8 cellular contexts compared by ENCODE assay signal in the genomic region with DNA sequence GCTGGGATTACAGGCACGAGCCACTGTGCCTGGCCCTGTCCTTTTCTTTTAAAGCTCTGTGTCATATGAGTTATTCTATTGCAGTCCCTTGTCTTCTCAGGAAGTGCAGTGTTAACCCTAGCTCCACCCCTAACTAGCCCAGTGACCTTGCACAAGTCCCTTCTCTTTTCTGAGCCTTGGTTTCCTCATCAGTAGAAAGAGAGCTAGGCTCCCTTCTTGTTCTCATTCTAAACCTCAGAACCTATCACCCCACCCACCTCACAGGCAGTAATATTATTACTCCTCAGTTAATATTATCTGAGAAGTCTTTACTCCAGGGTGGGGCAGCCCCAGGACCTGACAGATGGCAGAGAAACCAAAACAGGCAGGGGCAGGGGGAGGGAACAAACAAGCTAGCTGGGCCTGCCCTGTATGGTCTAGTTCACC. TPM values are rescaled to one million over a fixed set of nuclear protein-coding genes. Genes with fewer than 3 reads are reported as not detected.
DNase-seq lines count a peak whose midpoint lies in the region; ATAC-seq lines count a peak whose summit lies in the region.

No MANE protein-coding gene starts in this region.

- H3K36me3 Mint-ChIP-seq in activated T-cell treated with anti-CD3 and anti-CD28 coated beads, Interleukin-2, amount 50 U/mL, for 4 hours (ENCODE audit: insufficient read depth), result peaks cover 22% of the 10 kb centered on the region
- peaks cover 44 to 72% of the 10 kb centered on the region in 2 donors for H3K36me3 Mint-ChIP-seq in stimulated activated naive B cell treated with anti-CD40 and anti-IgM and Interleukin-4, amounts not matched to agents 10 μg/mL and 1 μg/mL and 100 μg/mL, for 72 hours

- no peaks in the 10 kb centered on the region for H3K9me3 Mint-ChIP-seq in activated T-cell treated with anti-CD3 and anti-CD28 coated beads, Interleukin-2, amount 50 U/mL, for 4 hours
- H3K9me3 Mint-ChIP-seq in stimulated activated naive B cell treated with anti-CD40 and anti-IgM and Interleukin-4, amounts not matched to agents 10 μg/mL and 1 μg/mL and 100 μg/mL, for 72 hours, result peaks cover 0 to 3% of the 10 kb centered on the region in 2 donors

- no peaks in the 10 kb centered on the region for H3K27me3 Mint-ChIP-seq in activated T-cell treated with anti-CD3 and anti-CD28 coated beads, Interleukin-2, amount 50 U/mL, for 4 hours (ENCODE audit: low read depth)
- H3K27me3 Mint-ChIP-seq in stimulated activated naive B cell treated with anti-CD40 and anti-IgM and Interleukin-4, amounts not matched to agents 10 μg/mL and 1 μg/mL and 100 μg/mL, for 72 hours, result no peaks in the 10 kb centered on the region

- ATAC-seq in activated T-cell treated with anti-CD3 and anti-CD28 coated beads, Interleukin-2, amount 50 U/mL, for 4 hours, result peak; percentile 24 to 37
- peak; percentile 35 for ATAC-seq in HG02943 (IDR thresholded peaks at IDR 0.05; ENCODE audit: low read depth, unreplicated experiment)
- peak; percentile 42 to 49 for ATAC-seq in stimulated activated naive B cell treated with anti-CD40 and anti-IgM and Interleukin-4, amounts not matched to agents 10 μg/mL and 1 μg/mL and 100 μg/mL, for 72 hours (replicated peaks)

- peak overlapping the region; percentile 69 for H3K4me3 Mint-ChIP-seq in activated T-cell treated with anti-CD3 and anti-CD28 coated beads, Interleukin-2, amount 50 U/mL, for 4 hours
- peak overlapping the region; percentile 75 to 85 for H3K4me3 Mint-ChIP-seq in stimulated activated naive B cell treated with anti-CD40 and anti-IgM and Interleukin-4, amounts not matched to agents 10 μg/mL and 1 μg/mL and 100 μg/mL, for 72 hours

- H3K27ac Mint-ChIP-seq in stimulated activated naive B cell treated with anti-CD40 and anti-IgM and Interleukin-4, amounts not matched to agents 10 μg/mL and 1 μg/mL and 100 μg/mL, for 72 hours, result peak overlapping the region; percentile 98

- DNase-seq in activated T-cell treated with anti-CD3 and anti-CD28 coated beads, Interleukin-2, amount 50 U/mL, for 4 hours, result no peak
- no peak for DNase-seq in activated T-cell treated with anti-CD3 and anti-CD28 coated beads for 4 hours
- peak; percentile 66 for DNase-seq in RPMI8226
- no peak for DNase-seq in stimulated activated naive B cell treated with anti-CD40 and anti-IgM and Interleukin-4, amounts not matched to agents 10 μg/mL and 1 μg/mL and 100 μg/mL, for 72 hours
- no peak for DNase-seq in NCI-H510A treated with DMSO at 0.1 percent for 48 hours (lab: John Stamatoyannopoulos, UW)
- no peak for DNase-seq in DMS114 treated with DMSO at 0.1 percent for 48 hours (lab: John Stamatoyannopoulos, UW; ENCODE audit: unreplicated experiment)
- DNase-seq in SK-N-DZ (ENCODE audit: low spot score), result no peak

- H3K4me1 Mint-ChIP-seq in activated T-cell treated with anti-CD3 and anti-CD28 coated beads, Interleukin-2, amount 50 U/mL, for 4 hours (ENCODE audit: low read depth), result peaks cover 86% of the 10 kb centered on the region
- H3K4me1 Mint-ChIP-seq in stimulated activated naive B cell treated with anti-CD40 and anti-IgM and Interleukin-4, amounts not matched to agents 10 μg/mL and 1 μg/mL and 100 μg/mL, for 72 hours, result peaks cover 56 to 78% of the 10 kb centered on the region in 2 donors

RNA-seq across cellular contexts. Expression of a gene that starts 7.2 kb away (rescaled TPM):
- total RNA-seq in activated T-cell treated with anti-CD3 and anti-CD28 coated beads, Interleukin-2, amount 50 U/mL, for 4 hours, result 100 to 1,000 TPM; 160 to 191 (median 175) TPM
- polyA plus RNA-seq in SK-N-DZ (2014; cell fraction: cytosol; rRNA removed), result 37.2 and 43.5 TPM in 2 replicates
- polyA plus RNA-seq in SK-N-DZ (2014; cell fraction: nucleus; rRNA removed), result 28.7 and 55.2 TPM in 2 replicates
